8 cellular contexts compared by ENCODE assay signal in the genomic region with DNA sequence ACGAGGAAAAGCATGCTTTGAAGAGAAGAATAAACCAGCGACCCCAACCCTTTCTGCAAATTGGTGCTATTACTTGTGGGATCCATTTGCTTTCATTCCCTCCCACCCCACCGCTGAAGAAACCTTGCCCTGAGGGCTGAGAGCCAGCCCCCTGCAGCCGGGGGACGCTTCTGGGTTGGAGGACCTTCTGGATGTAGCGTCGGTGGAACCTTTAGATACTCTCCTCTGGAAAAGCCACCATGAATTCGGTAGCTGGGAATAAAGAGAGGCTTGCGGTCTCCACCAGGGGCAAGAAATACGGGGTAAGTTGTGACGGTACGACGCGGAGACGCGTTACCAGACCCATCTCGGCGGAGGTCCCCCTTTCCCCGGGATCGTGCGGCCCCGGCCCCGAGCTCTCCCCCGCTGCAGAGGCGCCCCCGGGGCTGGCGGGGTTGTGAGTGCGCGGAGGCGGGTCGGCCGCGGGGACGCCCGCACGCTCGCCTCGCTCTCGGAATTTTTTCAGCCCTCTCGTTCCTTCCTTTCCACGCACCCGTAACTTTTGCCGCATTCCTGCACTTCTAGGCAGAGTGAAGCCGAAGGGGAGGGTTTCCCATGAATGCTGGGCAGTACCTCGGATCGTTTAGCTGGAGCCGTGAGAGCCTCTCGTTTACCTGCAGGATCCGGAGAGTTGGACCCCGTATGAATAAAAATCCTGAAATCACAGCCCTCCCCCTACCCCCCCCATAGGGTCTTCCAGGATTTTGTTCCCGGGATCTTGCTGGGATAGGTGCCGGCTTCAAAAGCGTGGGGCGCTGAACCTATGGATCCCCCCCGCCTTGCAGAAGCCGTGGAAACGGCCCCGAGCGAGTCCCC. TPM values are rescaled to one million over a fixed set of nuclear protein-coding genes. Genes with fewer than 3 reads are reported as not detected.
A peak's percentile ranks its signal among the peaks of the same experiment; 100 is the strongest.
DNase-seq lines count a peak whose midpoint lies in the region; ATAC-seq and TF ChIP-seq lines count a peak whose summit lies in the region.

No MANE protein-coding gene starts in this region.

- H2BK120ac ChIP-seq in neuronal stem cell (ENCODE audit: low read depth, low read length) = no peak overlapping the region

- no peak overlapping the region for H2BK5ac ChIP-seq in neuronal stem cell (ENCODE audit: low read length)

- H4K8ac ChIP-seq in neuronal stem cell (ENCODE audit: low read depth, low read length) = no peak overlapping the region

- DNase-seq in DMS114 treated with DMSO at 0.1 percent for 48 hours (lab: John Stamatoyannopoulos, UW; ENCODE audit: unreplicated experiment) (peak; percentile 57), fibroblast of peridontal ligament (ENCODE audit: extremely low read depth) (peak; percentile 32), neuronal stem cell (ENCODE audit: low spot score) (peak; percentile 33)

- no peak overlapping the region for H2BK12ac ChIP-seq in neuronal stem cell (ENCODE audit: low read length)

- H3K4me1 ChIP-seq in HUES64 (ENCODE audit: insufficient read depth, low read length) (peaks cover 12% of the 10 kb centered on the region; the same call in 1 of the 2 replicates), neuronal stem cell (ENCODE audit: control insufficient read depth in 2 of 2, insufficient read depth in 1 of 2, low read depth in 1 of 2, low read length in 2 of 2) (peaks cover 9 to 12% of the 10 kb centered on the region in 2 donors)

- peak overlapping the region; percentile 99 for H3K4me2 ChIP-seq in neuronal stem cell (ENCODE audit: insufficient read depth, low read length, poor library complexity, severe bottlenecking)

- H3K79me1 ChIP-seq in neuronal stem cell (ENCODE audit: low read depth, low read length) = no peaks in the 10 kb centered on the region

- H3K9ac ChIP-seq in HUES64 (ENCODE audit: low read depth, low read length) (0 out of 2 replicates have a peak overlapping the region, but pooled peaks have one; percentile 32), neuronal stem cell (ENCODE audit: low read depth, low read length, poor library complexity) (peak overlapping the region; percentile 86)

- H3K14ac ChIP-seq in neuronal stem cell (ENCODE audit: low read length) = no peak overlapping the region

- H3K23ac ChIP-seq in neuronal stem cell (ENCODE audit: low read depth, low read length, poor library complexity) = peak overlapping the region; percentile 29

- H3K27me3 ChIP-seq in HUES64 (ENCODE audit: insufficient read depth, low read length) (peaks cover 68% of the 10 kb centered on the region), neuronal stem cell (ENCODE audit: control insufficient read depth in 3 of 3, insufficient read depth in 3 of 3, low read depth in 1 of 3, low read length in 3 of 3) (peaks cover 0 to 31% (median 3%) of the 10 kb centered on the region in 3 experiments)

- no peak overlapping the region for H2AK5ac ChIP-seq in neuronal stem cell (ENCODE audit: low read depth, low read length)

- H3K9me3 ChIP-seq in HUES64 (ENCODE audit: insufficient read depth, low read depth, low read length) (no peaks in the 10 kb centered on the region), neuronal stem cell (replicated peaks in 1 of 2; ENCODE audit: control insufficient read depth in 2 of 2, insufficient read depth in 1 of 2, low read depth in 1 of 2, low read length in 2 of 2) (peaks cover 0 to 35% of the 10 kb centered on the region in 2 donors)

- H3K4me3 ChIP-seq in HUES64 (ENCODE audit: low read length) = peak overlapping the region; percentile 66
- peak overlapping the region; percentile 58 to 82 for H3K4me3 ChIP-seq in neuronal stem cell (ENCODE audit: low read length in 2 of 2)

- H3K27ac ChIP-seq in HUES64 (ENCODE audit: low read depth, low read length) (no peak overlapping the region), VCaP (peak overlapping the region; percentile 50; the same call in 1 of the 2 replicates), neuronal stem cell (replicated peaks; ENCODE audit: low read length) (no peak overlapping the region)

- no peak overlapping the region for H3K4ac ChIP-seq in neuronal stem cell (ENCODE audit: low read length)

- under 1% methylated on average over 59 of the region's 59 CpGs for WGBS in HUES64
- WGBS in neuronal stem cell (ENCODE audit: extremely low coverage in 2 of 2, insufficient read length in 2 of 2, insufficient replicate concordance in 1 of 2), 2 donors = no CpG with 5 or more reads among the region's 59 CpGs

- TF ChIP-seq CTCF in VCaP (conservative IDR thresholded peaks at IDR 0.05) = no peak

- no peak overlapping the region for H4K91ac ChIP-seq in neuronal stem cell (ENCODE audit: low read depth, low read length, poor library complexity)

- peak overlapping the region; percentile 42 for H2BK15ac ChIP-seq in neuronal stem cell (ENCODE audit: low read length)

- peak overlapping the region; percentile 87 for H3K18ac ChIP-seq in neuronal stem cell (ENCODE audit: low read length)

- H2AFZ ChIP-seq in neuronal stem cell (ENCODE audit: low read length) = peak overlapping the region; percentile 97

- H3K36me3 ChIP-seq in HUES64 (ENCODE audit: insufficient read depth, low read length) = no peaks in the 10 kb centered on the region
- peaks cover 0 to 34% of the 10 kb centered on the region in 2 donors for H3K36me3 ChIP-seq in neuronal stem cell (replicated peaks in 1 of 2; ENCODE audit: control insufficient read depth in 2 of 2, insufficient read depth in 2 of 2, low read length in 2 of 2)

- ATAC-seq in GM21423 (IDR thresholded peaks at IDR 0.05; ENCODE audit: unreplicated experiment) = no peak
- ATAC-seq in HG03139 (IDR thresholded peaks at IDR 0.05; ENCODE audit: unreplicated experiment) = no peak
- ATAC-seq in GM19035 (IDR thresholded peaks at IDR 0.05; ENCODE audit: unreplicated experiment) = no peak

RNA-seq across cellular contexts. Expression of a gene that starts 0.6 kb away (rescaled TPM):
- polyA plus RNA-seq in HUES64 (2013, experiment 1 of 2) = 2.0 TPM
- polyA plus RNA-seq in HUES64 (2013, experiment 2 of 2) = 3.2 TPM
- polyA plus RNA-seq in neuronal stem cell (2013, experiment 1 of 2) = 0.33 TPM
- 0.26 TPM for polyA plus RNA-seq in neuronal stem cell (2013, experiment 2 of 2)
